ENCODE assay signal across 8 cellular contexts in the genomic region with DNA sequence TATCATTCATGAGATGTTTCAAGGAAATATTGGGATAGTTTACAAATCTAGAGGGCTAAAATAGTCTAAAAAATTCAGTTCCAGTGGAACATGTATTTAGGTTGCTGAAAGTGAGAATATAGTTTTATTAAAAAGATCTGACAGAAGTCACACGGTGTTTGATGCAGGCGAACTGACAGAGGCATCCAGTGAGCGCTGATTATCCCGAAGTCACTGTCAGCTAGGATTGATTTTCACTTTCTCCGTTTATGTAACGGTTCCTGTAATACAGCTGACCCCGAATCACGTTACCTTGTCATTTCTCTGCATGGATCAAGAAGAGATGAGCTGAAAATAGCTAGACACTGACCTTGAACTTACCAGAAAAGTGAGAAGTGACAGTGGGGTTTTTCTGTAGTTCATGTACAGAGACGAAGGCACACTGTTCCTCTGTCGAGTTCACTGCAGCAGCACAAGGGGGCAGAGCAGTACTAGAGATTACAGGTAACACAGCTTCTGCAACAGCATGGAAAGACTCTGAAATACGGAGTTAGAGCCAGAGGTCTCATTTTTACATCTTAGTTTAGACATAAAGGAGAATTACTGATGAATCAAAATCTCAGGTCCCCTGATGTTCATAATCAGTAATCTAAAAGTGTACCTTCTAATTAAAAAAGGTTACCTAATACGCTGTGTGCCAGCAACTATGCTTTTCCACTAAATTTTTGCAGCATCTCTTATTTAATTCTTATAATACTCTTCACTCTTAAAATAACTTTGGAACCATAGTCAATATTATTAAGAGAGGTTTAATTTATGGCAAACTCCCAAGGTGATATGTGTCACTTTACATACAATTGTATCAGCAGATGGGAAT. TPM values are rescaled to one million over a fixed set of nuclear protein-coding genes. Genes with fewer than 3 reads are reported as not detected.
DNase-seq lines count a peak whose midpoint lies in the region; ATAC-seq, FAIRE-seq and TF ChIP-seq lines count a peak whose summit lies in the region.

No MANE protein-coding gene starts in this region.

- FAIRE-seq in A549 (lab: Jason Lieb, UNC) = no peak

- no peaks in the 10 kb centered on the region for H3K27me3 Mint-ChIP-seq in activated CD4-positive, alpha-beta T cell treated with anti-CD3 and anti-CD28 coated beads, Interleukin-2, amount 10 ng/mL, durations not matched to agents 24 days and 14 days
- H3K27me3 Mint-ChIP-seq in effector memory CD8-positive, alpha-beta T cell = no peaks in the 10 kb centered on the region
- no peaks in the 10 kb centered on the region for H3K27me3 Mint-ChIP-seq in nephron (ENCODE audit: low read depth)

- H3K27me3 ChIP-seq in tibial artery = no peaks in the 10 kb centered on the region

- POLR2A ChIA-PET in A549 (lab: Yijun Ruan, JAX) = no interaction called here

- no peak for TF ChIP-seq EP300 in A549 (IDR thresholded peaks at IDR 0.05)

- CTCF ChIA-PET in A549 (lab: Yijun Ruan, JAX) = interaction anchor here (0.7 to 3.6 kb wide), 13 partner anchors 10 to 191 kb away, joined by 3 to 27 read pairs (median 3); no protein-coding TSS in a partner anchor

- no peaks in the 10 kb centered on the region for H3K36me3 ChIP-seq in tibial artery

- ATAC-seq in A549 (peak; percentile 98 to 99), HG02840 (IDR thresholded peaks at IDR 0.05; ENCODE audit: low FRiP score, unreplicated experiment) (peak; percentile 61)
- peak; percentile 99 for ATAC-seq in effector memory CD8-positive, alpha-beta T cell (replicated peaks)

- H3K4me2 ChIP-seq in A549 = 0 out of 3 replicates have a peak overlapping the region, but pooled peaks have one; percentile 11

- intact Hi-C loops in activated CD4-positive, alpha-beta T cell treated with anti-CD3 and anti-CD28 coated beads, Interleukin-2, amount 10 ng/mL, durations not matched to agents 24 days and 14 days (cut with micrococcal nuclease) = loop anchor here (1.0 to 2.0 kb wide), 4 partner anchors 51 to 127 kb away; no protein-coding TSS in a partner anchor
- intact Hi-C loops in tibial artery (cut with DNase I; ENCODE audit: low total_unique reads) = loop anchor here (10.0 kb wide), 1 partner anchor 63 kb away; no protein-coding TSS in a partner anchor

- peak; percentile 63 to 68 for TF ChIP-seq RAD21 in A549 (conservative IDR thresholded peaks at IDR 0.05 in 1 of 2, IDR thresholded peaks at IDR 0.05 in 1 of 2)

- no peak overlapping the region for H3K4me3 Mint-ChIP-seq in activated CD4-positive, alpha-beta T cell treated with anti-CD3 and anti-CD28 coated beads, Interleukin-2, amount 10 ng/mL, durations not matched to agents 24 days and 14 days
- H3K4me3 Mint-ChIP-seq in effector memory CD8-positive, alpha-beta T cell = no peak overlapping the region
- no peak overlapping the region for H3K4me3 Mint-ChIP-seq in nephron

- TF ChIP-seq CTCF in A549 (IDR thresholded peaks at IDR 0.05) (peak; percentile 60), GM13976 (IDR thresholded peaks at IDR 0.05; ENCODE audit: borderline replicate concordance, control extremely low read depth, extremely low read depth, insufficient read depth, missing control alignments) (peak; percentile 68), nephron (IDR thresholded peaks at IDR 0.05; ENCODE audit: unreplicated experiment in 3 of 3) (peak; percentile 76 to 77 (median 77)), tibial artery (IDR thresholded peaks at IDR 0.05) (peak; percentile 65 to 69)

- peaks cover 59% of the 10 kb centered on the region for H3K4me1 Mint-ChIP-seq in activated CD4-positive, alpha-beta T cell treated with anti-CD3 and anti-CD28 coated beads, Interleukin-2, amount 10 ng/mL, durations not matched to agents 24 days and 14 days
- peaks cover 36 to 78% of the 10 kb centered on the region in 2 donors for H3K4me1 Mint-ChIP-seq in effector memory CD8-positive, alpha-beta T cell (ENCODE audit: low read depth in 2 of 2)
- H3K4me1 Mint-ChIP-seq in nephron = peaks cover 9% of the 10 kb centered on the region

- TF ChIP-seq POLR2A in A549 (IDR thresholded peaks at IDR 0.05; ENCODE audit: low read length) = no peak

- WGBS in A549 (ENCODE audit: missing lambda C conversion rate) = 21% methylated on average over 12 of the region's 12 CpGs

- H3K9me3 ChIP-seq in A549 (no peaks in the 10 kb centered on the region), tibial artery (no peaks in the 10 kb centered on the region)

- H3K4me1 ChIP-seq in A549 = no peaks in the 10 kb centered on the region
- peaks cover 0 to 15% (median 0%) of the 10 kb centered on the region in 4 donors for H3K4me1 ChIP-seq in tibial artery

- no peak overlapping the region for H3K27ac ChIP-seq in A549
- no peak overlapping the region for H3K27ac ChIP-seq in tibial artery

- H3K9me3 Mint-ChIP-seq in activated CD4-positive, alpha-beta T cell treated with anti-CD3 and anti-CD28 coated beads, Interleukin-2, amount 10 ng/mL, durations not matched to agents 24 days and 14 days = no peaks in the 10 kb centered on the region
- H3K9me3 Mint-ChIP-seq in effector memory CD8-positive, alpha-beta T cell = no peaks in the 10 kb centered on the region
- H3K9me3 Mint-ChIP-seq in nephron = no peaks in the 10 kb centered on the region

- in situ Hi-C loops in GM13976 (cut with MboI; ENCODE audit: low sequenced_read_pairs, unreplicated experiment) = no loop called here

- DNase-seq in A549 (ENCODE audit: low read depth in 1 of 2, low spot score in 1 of 2) (peak in 1 of 2 experiments; percentile 58), GM13976 (ENCODE audit: low spot score) (no peak), NCI-H2171 (lab: John Stamatoyannopoulos, UW) (peak; percentile 61), tibial artery (peak in 1 of 2 donors; percentile 23)
- peak; percentile 84 for DNase-seq in activated CD4-positive, alpha-beta T cell treated with anti-CD3 and anti-CD28 coated beads, Interleukin-2, amount 10 ng/mL, durations not matched to agents 24 days and 14 days
- peak; percentile 41 to 53 (median 47) for DNase-seq in effector memory CD8-positive, alpha-beta T cell

- peaks cover 35% of the 10 kb centered on the region for H3K36me3 Mint-ChIP-seq in activated CD4-positive, alpha-beta T cell treated with anti-CD3 and anti-CD28 coated beads, Interleukin-2, amount 10 ng/mL, durations not matched to agents 24 days and 14 days (ENCODE audit: low read depth)
- H3K36me3 Mint-ChIP-seq in effector memory CD8-positive, alpha-beta T cell (ENCODE audit: insufficient read depth) = peaks cover 15% of the 10 kb centered on the region
- H3K36me3 Mint-ChIP-seq in nephron (ENCODE audit: low read depth) = no peaks in the 10 kb centered on the region

- no peak overlapping the region for H3K4me3 ChIP-seq in A549
- no peak overlapping the region for H3K4me3 ChIP-seq in tibial artery

- H3K27ac Mint-ChIP-seq in activated CD4-positive, alpha-beta T cell treated with anti-CD3 and anti-CD28 coated beads, Interleukin-2, amount 10 ng/mL, durations not matched to agents 24 days and 14 days = peak overlapping the region; percentile 15
- H3K27ac Mint-ChIP-seq in effector memory CD8-positive, alpha-beta T cell = peak overlapping the region; percentile 16 to 22
- no peak overlapping the region for H3K27ac Mint-ChIP-seq in nephron

TF ChIP-seq in A549, 52 proteins besides CTCF, POLR2A, EP300 and RAD21:
- peak; percentile 52 for TF ChIP-seq SMC3 (IDR thresholded peaks at IDR 0.05)
- no peak for TF ChIP-seq GATA3 (IDR thresholded peaks at IDR 0.05; ENCODE audit: borderline replicate concordance)
- TF ChIP-seq, protein P1, sequence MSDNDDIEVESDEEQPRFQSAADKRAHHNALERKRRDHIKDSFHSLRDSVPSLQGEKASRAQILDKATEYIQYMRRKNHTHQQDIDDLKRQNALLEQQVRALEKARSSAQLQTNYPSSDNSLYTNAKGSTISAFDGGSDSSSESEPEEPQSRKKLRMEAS (IDR thresholded peaks at IDR 0.05) = no peak

RNA-seq across cellular contexts. Expression of a gene that starts 33.0 kb away (rescaled TPM):
- polyA plus RNA-seq in A549 (2011; rRNA removed) (0.34 TPM in 1 of 2 replicates, not detected in the other), A549 (2017; fragmentation: RNase III; extraction: RNeasy Plus Mini Kit Qiagen cat#74134 plus additional on column Dnase treatment) (not detected in 3 replicates)
- polyA plus RNA-seq in A549 (2012; cell fraction: cytosol; rRNA removed) = not detected in 2 replicates
- not detected in 2 replicates for polyA plus RNA-seq in A549 (2012; cell fraction: nucleus; rRNA removed)
- not detected in 2 replicates for polyA minus RNA-seq in A549 (2011; rRNA and poly(A)+ RNA removed)
- total RNA-seq in activated CD4-positive, alpha-beta T cell treated with anti-CD3 and anti-CD28 coated beads, Interleukin-2, amount 10 ng/mL, durations not matched to agents 24 days and 14 days = 56.0 and 56.2 TPM in 2 replicates

Comparison
In these comparisons a context has a peak if more than half of its experiments do, and no peak if none do; other contexts are left out.
1. H3K27ac Mint-ChIP-seq: peak in activated CD4-positive, alpha-beta T cell treated with anti-CD3 and anti-CD28 coated beads, Interleukin-2, amount 10 ng/mL, durations not matched to agents 24 days and 14 days (single experiment) and effector memory CD8-positive, alpha-beta T cell (2 of 2); none in nephron (0 of 3).
2. Peak in every context shown above with its lines, with median percentiles within 50 percentile points of each other: ATAC-seq and CTCF ChIP-seq.